In the genomic region with DNA sequence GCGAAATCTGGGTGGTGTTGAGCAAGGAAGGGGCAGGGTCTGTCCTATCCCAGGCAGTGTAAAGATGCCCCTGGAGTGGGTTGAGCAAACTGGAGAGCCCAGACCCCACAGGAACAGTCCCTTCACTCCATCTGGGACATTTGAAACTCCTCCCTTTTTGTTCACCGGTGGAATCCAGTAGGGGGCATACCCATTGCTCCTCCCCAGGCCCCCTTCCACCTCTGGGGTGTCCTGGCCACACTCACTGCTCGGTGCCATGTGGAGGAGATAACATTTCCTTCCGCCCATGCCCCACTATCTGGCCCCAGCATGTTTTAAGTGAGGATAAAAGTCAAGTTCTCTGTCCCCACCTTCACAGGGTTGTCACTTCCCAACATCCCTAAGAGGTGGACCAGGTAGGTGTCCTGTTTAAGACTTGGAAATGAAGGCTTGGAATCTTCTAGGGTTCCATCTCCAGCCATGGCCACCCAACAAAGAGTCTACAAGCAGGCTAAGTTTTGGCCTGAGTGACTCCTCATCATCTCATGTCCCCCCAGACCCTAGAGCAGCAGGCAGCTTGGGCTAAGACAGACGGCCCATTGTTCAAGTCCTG, we compare ENCODE assay signal across 1 cellular context.
TF ChIP-seq lines count a peak whose summit lies in the region.

No MANE protein-coding gene starts in this region.

TF ChIP-seq in GM12878, 131 proteins besides CTCF, POLR2A, EP300 and RAD21:
- TF ChIP-seq RB1 (IDR thresholded peaks at IDR 0.05; ENCODE audit: borderline replicate concordance) (no peak), PML (IDR thresholded peaks at IDR 0.05; ENCODE audit: low read length) (0 out of 2 replicates have a peak, but pooled peaks have one; percentile 26)
